In the genomic region with DNA sequence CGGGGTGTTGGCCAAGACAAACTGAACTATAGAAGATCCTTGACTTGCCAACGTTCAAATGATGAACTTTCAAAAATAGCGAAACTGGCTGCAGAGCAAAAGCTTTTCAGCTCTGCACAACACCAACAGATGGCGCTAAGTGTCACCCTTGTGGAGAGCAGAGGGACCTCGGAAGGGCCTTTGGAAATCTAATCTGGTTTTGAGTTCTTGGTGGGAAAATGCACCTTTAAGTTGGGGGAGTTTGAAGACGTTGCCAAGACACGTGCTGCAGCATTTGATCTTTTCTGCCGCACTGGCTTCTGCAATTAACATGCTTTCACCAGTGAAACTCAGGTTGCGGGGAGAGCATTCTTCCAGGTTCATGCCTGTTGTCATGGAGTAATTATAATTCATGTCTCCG, we compare ENCODE assay signal across 9 cellular contexts. TPM values are rescaled to one million over a fixed set of nuclear protein-coding genes. Genes with fewer than 3 reads are reported as not detected.
DNase-seq lines count a peak whose midpoint lies in the region; ATAC-seq, FAIRE-seq and TF ChIP-seq lines count a peak whose summit lies in the region.
"Had no signal": no experiment of that assay in that cellular context is flagged by ENCODE, and none has a peak within 500 bp of the region (broad histone marks: within the 10 kb centered on the region; RNA-seq: fewer than 3 reads in every experiment).

No MANE protein-coding gene starts in this region.

- no peak overlapping the region for H3K27ac ChIP-seq in dorsolateral prefrontal cortex
- H3K27ac ChIP-seq in small intestine (ENCODE audit: low read depth in 1 of 2, low read length in 1 of 2) = no peak overlapping the region
- no peak overlapping the region for H3K27ac ChIP-seq in sigmoid colon
- no peak overlapping the region for H3K27ac ChIP-seq in coronary artery

- TF ChIP-seq POLR2A in sigmoid colon (IDR thresholded peaks at IDR 0.05) = no peak

- no peaks in the 10 kb centered on the region for H3K36me3 ChIP-seq in small intestine (ENCODE audit: control insufficient read depth in 2 of 2, insufficient read depth in 2 of 2, low read length in 2 of 2)
- no peaks in the 10 kb centered on the region for H3K36me3 ChIP-seq in sigmoid colon

- H3K4me3 ChIP-seq in dorsolateral prefrontal cortex (peak overlapping the region in 2 of 59 donors; percentile 4 to 22), small intestine (ENCODE audit: low read depth in 1 of 2, low read length in 2 of 2) (no peak overlapping the region), sigmoid colon (no peak overlapping the region), coronary artery (no peak overlapping the region)

- intact Hi-C loops in dorsolateral prefrontal cortex (cut with DNase I) = no loop called here
- intact Hi-C loops in sigmoid colon (cut with DNase I) = no loop called here

- H3K4me1 ChIP-seq in small intestine (ENCODE audit: control insufficient read depth in 2 of 2, insufficient read depth in 1 of 2, low read depth in 1 of 2, low read length in 1 of 2) = no peaks in the 10 kb centered on the region
- no peaks in the 10 kb centered on the region for H3K4me1 ChIP-seq in sigmoid colon

- WGBS in small intestine, 3 donors = 36 to 50% (median 49%) methylated on average over 10 of the region's 10 CpGs
- 38 to 57% methylated on average over 10 of the region's 10 CpGs for WGBS in sigmoid colon, 2 donors

- TF ChIP-seq CTCF in dorsolateral prefrontal cortex (IDR thresholded peaks at IDR 0.05 in 54 of 56, conservative IDR thresholded peaks at IDR 0.05 in 2 of 56; ENCODE audit: low read depth in 1 of 56, partially characterized antibody in 56 of 56) = peak in 54 of 56 donors; percentile 18 to 68 (median 50)
- no peak for TF ChIP-seq CTCF in sigmoid colon (IDR thresholded peaks at IDR 0.05)
- no peak for TF ChIP-seq CTCF in coronary artery (IDR thresholded peaks at IDR 0.05)

- H3K27me3 ChIP-seq in dorsolateral prefrontal cortex (no peaks in the 10 kb centered on the region), small intestine (ENCODE audit: control insufficient read depth in 2 of 2, insufficient read depth in 2 of 2, low read length in 2 of 2) (peaks cover 0 to 2% of the 10 kb centered on the region in 2 donors), sigmoid colon (no peaks in the 10 kb centered on the region)

- TF ChIP-seq EP300 in sigmoid colon (IDR thresholded peaks at IDR 0.05) = no peak

- DNase-seq in stimulated activated CD4-positive, alpha-beta T cell treated with anti-CD3 and anti-CD28 coated beads, Interleukin-15, amount 100 ng/mL, for 24 hours = peak; percentile 25
- no peak for DNase-seq in stimulated activated CD4-positive, alpha-beta T cell treated with anti-CD3 and anti-CD28 coated beads, Interleukin-4, amount 100 ng/mL, for 24 hours
- peak; percentile 81 for DNase-seq in NCI-H82 (lab: John Stamatoyannopoulos, UW)
- DNase-seq in dorsolateral prefrontal cortex = peak in 3 of 10 donors; percentile 4 to 35 (median 15)
- peak; percentile 51 for DNase-seq in small intestine
- DNase-seq in sigmoid colon = no peak
- DNase-seq in coronary artery (ENCODE audit: low spot score) = no peak
- DNase-seq: activated naive CD8-positive, alpha-beta T cell treated with anti-CD3 and anti-CD28 coated beads, Interleukin-2, amount 10 ng/mL, durations not matched to agents 7 days and 5 days had no signal

- FAIRE-seq in small intestine (lab: Jason Lieb, UNC) = no peak

- H3K9me3 ChIP-seq in small intestine (ENCODE audit: control insufficient read depth, low read depth) = no peaks in the 10 kb centered on the region
- H3K9me3 ChIP-seq in sigmoid colon = no peaks in the 10 kb centered on the region

- no peak for ATAC-seq in HG03097 (IDR thresholded peaks at IDR 0.05; ENCODE audit: low FRiP score, unreplicated experiment)

RNA-seq across cellular contexts. Expression of a gene that starts 26.3 kb away (rescaled TPM):
- total RNA-seq in dorsolateral prefrontal cortex = 10 to 100 TPM; 38.1 to 89.1 (median 58.8) TPM
- polyA plus RNA-seq in small intestine = 10 to 100 TPM; 17.6 to 31.1 (median 22.2) TPM
- total RNA-seq in sigmoid colon = 10 to 100 TPM; 40.3 to 65.1 (median 44.4) TPM
- 10 to 100 TPM; 18.5 to 21.6 (median 21.6) TPM for polyA plus RNA-seq in sigmoid colon

Comparison
In these comparisons a context has a peak if more than half of its experiments do, and no peak if none do; other contexts are left out.
1. DNase-seq: peak in stimulated activated CD4-positive, alpha-beta T cell treated with anti-CD3 and anti-CD28 coated beads, Interleukin-15, amount 100 ng/mL, for 24 hours (single experiment), NCI-H82 (single experiment) and small intestine (single experiment); none in stimulated activated CD4-positive, alpha-beta T cell treated with anti-CD3 and anti-CD28 coated beads, Interleukin-4, amount 100 ng/mL, for 24 hours (single experiment), sigmoid colon (single experiment) and coronary artery (single experiment).
2. CTCF ChIP-seq: peak in dorsolateral prefrontal cortex (54 of 56); none in sigmoid colon (0 of 4) and coronary artery (single experiment).